ENCODE assay signal across 8 cellular contexts in the genomic region with DNA sequence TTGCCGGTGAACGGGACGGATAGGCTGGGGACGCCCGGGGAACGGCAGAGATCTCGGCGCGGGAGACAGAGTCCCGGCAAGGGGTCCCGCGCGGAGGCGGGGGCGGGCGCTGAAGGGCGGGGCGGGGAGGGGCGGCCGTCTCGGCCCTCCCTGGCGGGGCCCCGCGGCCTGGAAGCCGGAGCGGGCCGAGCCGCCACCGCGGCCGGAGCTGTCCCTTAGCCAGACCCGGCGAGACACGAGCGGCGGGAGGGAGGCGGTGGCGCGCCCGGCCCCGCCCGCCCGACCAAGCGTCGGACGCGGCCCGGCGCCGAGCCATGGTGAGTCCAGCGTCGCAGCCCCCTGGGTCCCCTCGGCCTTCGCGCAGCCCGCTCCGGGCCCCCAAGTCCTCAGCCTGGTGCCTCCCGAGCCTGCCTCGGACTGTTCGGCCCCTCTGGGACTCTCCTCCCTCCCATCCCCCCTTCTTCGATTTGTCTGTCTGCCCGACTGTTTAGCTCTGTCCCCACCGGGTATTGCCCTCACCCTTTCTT. TPM values are rescaled to one million over a fixed set of nuclear protein-coding genes. Genes with fewer than 3 reads are reported as not detected.
DNase-seq lines count a peak whose midpoint lies in the region; ATAC-seq, FAIRE-seq and TF ChIP-seq lines count a peak whose summit lies in the region.

ARHGEF40 (plus strand) TSS at position 222 of the 527 bp plus-strand sequence; CDS start at position 315, 93 bp downstream.

- DNase-seq in Peyer's patch (peak; percentile 34 to 77 (median 69)), chondrocyte (ENCODE audit: low spot score) (no peak), keratinocyte (ENCODE audit: low read depth, low spot score) (no peak)
- no peak for DNase-seq in activated CD4-positive, CD25-positive, alpha-beta regulatory T cell treated with anti-CD3 and anti-CD28 coated beads, Interleukin-2, amount 50 U/mL, for 72 hours

- dilution Hi-C loops in keratinocyte (cut with MboI; ENCODE audit: extremely low pct_ligation_motif_present, low sequenced_read_pairs), result no loop called here

- H3K9me3 ChIP-seq in Peyer's patch (no peaks in the 10 kb centered on the region), keratinocyte (ENCODE audit: control insufficient read depth, low read depth, low read length) (no peaks in the 10 kb centered on the region), skeletal muscle tissue (ENCODE audit: control insufficient read depth in 3 of 3, low read length in 3 of 3) (no peaks in the 10 kb centered on the region)

- H3K4me1 ChIP-seq in ACC112 (ENCODE audit: control insufficient read depth, insufficient read depth, low read length, unreplicated experiment), result peaks cover 26% of the 10 kb centered on the region
- peaks cover 0 to 36% (median 26%) of the 10 kb centered on the region in 4 donors for H3K4me1 ChIP-seq in Peyer's patch
- H3K4me1 ChIP-seq in keratinocyte (ENCODE audit: control insufficient read depth, extremely low read depth, insufficient read depth, low read length), result peaks cover 18% of the 10 kb centered on the region
- H3K4me1 ChIP-seq in skeletal muscle tissue (ENCODE audit: control insufficient read depth in 3 of 3, insufficient read depth in 3 of 3, low read length in 3 of 3), result peaks cover 32 to 41% (median 33%) of the 10 kb centered on the region in 3 donors

- TF ChIP-seq CTCF in GM12875 (IDR thresholded peaks at IDR 0.05; ENCODE audit: borderline replicate concordance, insufficient read depth, low read depth, low read length) (no peak), Peyer's patch (IDR thresholded peaks at IDR 0.05) (no peak), chondrocyte (IDR thresholded peaks at IDR 0.05) (no peak), keratinocyte (optimal IDR thresholded peaks at IDR 0.05 in 1 of 3, IDR thresholded peaks at IDR 0.05 in 1 of 3, conservative IDR thresholded peaks at IDR 0.05 in 1 of 3; ENCODE audit: extremely low read depth in 1 of 3, insufficient read depth in 2 of 3, low read length in 3 of 3) (no peak)

- peaks cover 43% of the 10 kb centered on the region for H3K4me1 Mint-ChIP-seq in chondrocyte (ENCODE audit: low read depth)

- no peak for TF ChIP-seq POLR2A in Peyer's patch (IDR thresholded peaks at IDR 0.05)

- H3K27ac ChIP-seq in ACC112 (ENCODE audit: low read depth, low read length) (peak within 1 kb of the TSS; percentile 80), Peyer's patch (peak within 1 kb of the TSS; percentile 79 to 90 (median 84)), keratinocyte (ENCODE audit: control insufficient read depth, insufficient read depth, low read length) (peak within 1 kb of the TSS; percentile 20), skeletal muscle tissue (ENCODE audit: low read depth, low read length) (peak within 1 kb of the TSS; percentile 89)

- H3K27ac Mint-ChIP-seq in chondrocyte (ENCODE audit: unreplicated experiment), result peak within 1 kb of the TSS; percentile 98

- FAIRE-seq in keratinocyte (lab: Jason Lieb, UNC), result no peak

- peaks cover 12% of the 10 kb centered on the region for H3K36me3 Mint-ChIP-seq in chondrocyte (ENCODE audit: low read depth)

- peak within 1 kb of the TSS; percentile 90 for H3K4me3 Mint-ChIP-seq in chondrocyte (ENCODE audit: unreplicated experiment)

- H3K4me2 ChIP-seq in keratinocyte (ENCODE audit: control insufficient read depth, extremely low read depth, insufficient read depth, low read depth, low read length), result peak within 1 kb of the TSS; percentile 92

- ATAC-seq in GM21526 (IDR thresholded peaks at IDR 0.05; ENCODE audit: low FRiP score, unreplicated experiment), result no peak

- H3K36me3 ChIP-seq in ACC112 (ENCODE audit: insufficient read depth, low read length) (peaks cover 4% of the 10 kb centered on the region; the same call in 1 of the 2 replicates), Peyer's patch (peaks cover 0 to 13% (median 0%) of the 10 kb centered on the region in 3 donors), keratinocyte (ENCODE audit: control insufficient read depth in 2 of 2, extremely low read depth in 1 of 2, insufficient read depth in 2 of 2, low read length in 2 of 2) (no peaks in the 10 kb centered on the region), skeletal muscle tissue (ENCODE audit: control insufficient read depth in 3 of 3, insufficient read depth in 3 of 3, low read length in 3 of 3) (peaks cover 7 to 16% (median 14%) of the 10 kb centered on the region in 3 donors)

- H3K4me3 ChIP-seq in ACC112 (ENCODE audit: low read depth, low read length) (peak within 1 kb of the TSS; percentile 92), GM12875 (ENCODE audit: low read depth, low read length) (peak within 1 kb of the TSS; percentile 27), Peyer's patch (peak within 1 kb of the TSS; percentile 66 to 90 (median 82)), keratinocyte (ENCODE audit: control insufficient read depth in 2 of 3, extremely low read depth in 1 of 3, insufficient read depth in 2 of 3, low read depth in 1 of 3, low read length in 3 of 3) (peak within 1 kb of the TSS; percentile 47 to 85 (median 80)), skeletal muscle tissue (ENCODE audit: low read length in 3 of 3) (peak within 1 kb of the TSS; percentile 90 to 94 (median 91))

- H2AFZ ChIP-seq in ACC112 (ENCODE audit: low read length, unreplicated experiment) (peak within 1 kb of the TSS; percentile 73), keratinocyte (ENCODE audit: control insufficient read depth, low read length) (peak within 1 kb of the TSS; percentile 77)

- H3K79me2 ChIP-seq in ACC112 (ENCODE audit: control insufficient read depth, insufficient read depth, low read length, unreplicated experiment) (peaks cover 4% of the 10 kb centered on the region), keratinocyte (ENCODE audit: control insufficient read depth, insufficient read depth, low read length) (no peaks in the 10 kb centered on the region)

- H3K9me1 ChIP-seq in keratinocyte (ENCODE audit: control insufficient read depth, extremely low read depth, insufficient read depth, low read length), result no peaks in the 10 kb centered on the region

- H3K9me3 Mint-ChIP-seq in chondrocyte (ENCODE audit: low read depth), result no peaks in the 10 kb centered on the region

- H4K20me1 ChIP-seq in keratinocyte (ENCODE audit: control insufficient read depth, extremely low read depth, insufficient read depth, low read length), result no peaks in the 10 kb centered on the region

- H3K27me3 ChIP-seq in ACC112 (ENCODE audit: insufficient read depth, low read length) (no peaks in the 10 kb centered on the region), Peyer's patch (no peaks in the 10 kb centered on the region), keratinocyte (ENCODE audit: control insufficient read depth, extremely low read depth, insufficient read depth, low read length) (peaks cover 17% of the 10 kb centered on the region), skeletal muscle tissue (ENCODE audit: control insufficient read depth in 3 of 3, insufficient read depth in 3 of 3, low read length in 3 of 3) (no peaks in the 10 kb centered on the region)

- H3K27me3 Mint-ChIP-seq in chondrocyte (ENCODE audit: low read depth), result no peaks in the 10 kb centered on the region

- peak within 1 kb of the TSS; percentile 68 for H3K9ac ChIP-seq in keratinocyte (ENCODE audit: control insufficient read depth, extremely low read depth, insufficient read depth, low read length)
- H3K9ac ChIP-seq in skeletal muscle tissue (ENCODE audit: low read depth in 1 of 3, low read length in 3 of 3), result peak within 1 kb of the TSS; percentile 88 to 89 (median 89)

RNA-seq across cellular contexts. Expression of gene ARHGEF40, which starts in this region (rescaled TPM):
- total RNA-seq in Peyer's patch (10 to 100 TPM; 19.8 to 57.8 (median 34.6) TPM), chondrocyte (86.1 to 144 TPM (median 90.4 TPM) in 3 replicates), skeletal muscle tissue (32.4 TPM)
- 8.7 to 14.4 TPM (median 11.9 TPM) in 3 replicates for polyA plus RNA-seq in keratinocyte
- polyA plus RNA-seq in keratinocyte (2011; ENCODE audit: low read depth), result 7.7 TPM
- 10.9 and 11.1 TPM in 2 replicates for polyA plus RNA-seq in keratinocyte (2011; cell fraction: cytosol; rRNA removed)
- polyA plus RNA-seq in keratinocyte (2011; cell fraction: nucleus; rRNA removed), result 34.3 and 52.7 TPM in 2 replicates
- 7.0 and 8.0 TPM in 2 replicates for polyA plus RNA-seq in keratinocyte (2012; ENCODE audit: low replicate concordance)
- 10.5 to 39.4 TPM (median 26.2 TPM) in 3 replicates for polyA minus RNA-seq in keratinocyte
- 9.4 TPM for polyA minus RNA-seq in keratinocyte (2011; cell fraction: cytosol; rRNA and poly(A)+ RNA removed)
- polyA minus RNA-seq in keratinocyte (2011; cell fraction: nucleus; rRNA and poly(A)+ RNA removed), result 14.1 and 16.1 TPM in 2 replicates

Comparison
In these comparisons a context has a peak if more than half of its experiments do, and no peak if none do; other contexts are left out.
1. H3K27ac ChIP-seq: peak in every context shown above with its lines; median percentile 89 in skeletal muscle tissue; 84 in Peyer's patch; 80 in ACC112; 20 in keratinocyte.
2. H3K4me3 ChIP-seq: peak in every context shown above with its lines; median percentile 92 in ACC112; 91 in skeletal muscle tissue; 82 in Peyer's patch; 80 in keratinocyte; 27 in GM12875.
3. DNase-seq: peak in Peyer's patch (3 of 3); none in chondrocyte (single experiment), keratinocyte (single experiment) and activated CD4-positive, CD25-positive, alpha-beta regulatory T cell treated with anti-CD3 and anti-CD28 coated beads, Interleukin-2, amount 50 U/mL, for 72 hours (single experiment).